ENCODE assay signal across 36 cellular contexts in the genomic region with DNA sequence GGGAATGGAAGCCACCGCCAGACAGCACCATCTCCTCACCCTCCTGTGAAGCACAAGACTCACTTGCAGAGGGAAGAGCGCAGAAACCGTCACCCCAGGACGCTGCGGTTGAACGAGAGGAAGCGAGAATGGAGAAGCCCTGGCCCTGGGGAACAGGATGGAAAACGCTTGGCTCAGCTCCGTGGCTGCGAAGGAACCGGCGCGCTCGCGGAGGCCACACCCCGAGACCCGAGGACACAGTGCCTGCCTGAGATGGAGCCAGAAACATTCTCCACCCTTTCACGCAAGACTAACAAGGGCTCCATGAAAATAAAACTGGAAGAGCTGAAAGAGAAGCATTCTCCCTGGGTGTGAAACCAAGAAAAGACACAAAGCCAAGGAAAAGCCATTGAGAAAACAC.
"Had no signal": no experiment of that assay in that cellular context is flagged by ENCODE, and none has a peak within 500 bp of the region (broad histone marks: within the 10 kb centered on the region; RNA-seq: fewer than 3 reads in every experiment).

No MANE protein-coding gene starts in this region.

- DNase-seq: Kasumi-1, MG63, MM.1S, NCI-H1048, NCI-H1092, NCI-H1092 treated with DMSO at 0.1 percent for 48 hours, NCI-H1105, NCI-H1105 treated with DMSO at 0.1 percent for 48 hours, NCI-H1417, NCI-H1417 treated with DMSO at 0.1 percent for 48 hours, NCI-H1436, NCI-H1436 treated with DMSO at 0.1 percent for 48 hours, NCI-H146, NCI-H1694, NCI-H1694 treated with DMSO at 0.1 percent for 48 hours, NCI-H187, NCI-H187 treated with DMSO at 0.1 percent for 48 hours, NCI-H1930, NCI-H2029, NCI-H2029 treated with DMSO at 0.1 percent for 48 hours, NCI-H2081, NCI-H2081 treated with DMSO at 0.1 percent for 48 hours, NCI-H2107, NCI-H2171, NCI-H2171 treated with DMSO at 0.1 percent for 48 hours, NCI-H2227 treated with DMSO at 0.1 percent for 48 hours, NCI-H226, NCI-H345, NCI-H446, NCI-H446 treated with DMSO at 0.1 percent for 48 hours, NCI-H510A, NCI-H510A treated with DMSO at 0.1 percent for 48 hours, NCI-H524, NCI-H524 treated with DMSO at 0.1 percent for 48 hours, NCI-H526, NCI-H526 treated with DMSO at 0.1 percent for 48 hours had no signal
